In genomic region chr15:40754883-40755815, GRCh38 we compare ENCODE assay signal across 8 cellular contexts. TPM values are rescaled to one million over a fixed set of nuclear protein-coding genes. Genes with fewer than 3 reads are reported as not detected.
DNase-seq lines count a peak whose midpoint lies in the region; ATAC-seq and TF ChIP-seq lines count a peak whose summit lies in the region.

Gene RMDN3, minus strand, starts transcription at chr15:40755254. Its CDS starts 471 bp downstream, at chr15:40754783.

- peak within 1 kb of the TSS; percentile 85 to 92 for H3K9ac ChIP-seq in mucosa of rectum (ENCODE audit: low read depth in 1 of 2, low read length in 2 of 2)

- TF ChIP-seq EP300 in Ishikawa (IDR thresholded peaks at IDR 0.05; ENCODE audit: borderline replicate concordance) = no peak

- POLR2A ChIA-PET in PC-9 (lab: Charles Lee; ENCODE audit: unreplicated experiment) = no interaction called here

- H2AFZ ChIP-seq in PC-9 = peak within 1 kb of the TSS; percentile 89

- DNase-seq in DMS 273 treated with DMSO at 0.1 percent for 48 hours (lab: John Stamatoyannopoulos, UW) (peak; percentile 44), PC-9 (peak; percentile 73 to 92), activated T-cell treated with anti-CD3 and anti-CD28 coated beads for 48 hours (ENCODE audit: low read depth) (peak; percentile 96), epithelial cell of prostate (ENCODE audit: low read depth, low spot score) (peak; percentile 37)
- peak; percentile 96 for DNase-seq in stimulated activated CD8-positive, alpha-beta memory T cell treated with anti-CD3 and anti-CD28 coated beads, Interleukin-4, amount 100 ng/mL, for 48 hours

- H3K9me3 ChIP-seq in PC-9 (ENCODE audit: insufficient read depth, low read depth) (no peaks in the 10 kb centered on the region), mucosa of rectum (ENCODE audit: control insufficient read depth in 2 of 2, low read length in 2 of 2) (no peaks in the 10 kb centered on the region)

- H3K4me1 ChIP-seq in PC-9 (replicated peaks; ENCODE audit: insufficient read depth) = peaks cover 12% of the 10 kb centered on the region; the same call in 1 of the 2 replicates
- H3K4me1 ChIP-seq in mucosa of rectum (ENCODE audit: control insufficient read depth in 2 of 2, insufficient read depth in 2 of 2, low read length in 2 of 2) = peaks cover 5% of the 10 kb centered on the region in 2 donors

- peak within 1 kb of the TSS; percentile 85 for H3K4me2 ChIP-seq in PC-9

- no peaks in the 10 kb centered on the region for H3K36me3 ChIP-seq in PC-9 (ENCODE audit: low read depth)
- peaks cover 17 to 24% of the 10 kb centered on the region in 2 donors for H3K36me3 ChIP-seq in mucosa of rectum (ENCODE audit: control insufficient read depth in 2 of 2, insufficient read depth in 2 of 2, low read length in 2 of 2)

- TSS peak; percentile 97 for BruUV-seq in PC-9 (replicated peaks; lab: Mats Ljungman, UMichigan)

- CTCF ChIA-PET in PC-9 (lab: Charles Lee) = no interaction called here

- TF ChIP-seq RAD21 in Ishikawa (IDR thresholded peaks at IDR 0.05; ENCODE audit: low read depth) = no peak

- peak; percentile 72 for ATAC-seq in GM21529 (IDR thresholded peaks at IDR 0.05; ENCODE audit: unreplicated experiment)

- peak within 1 kb of the TSS; percentile 93 for H3K4me3 ChIP-seq in PC-9
- peak within 1 kb of the TSS; percentile 89 to 98 for H3K4me3 ChIP-seq in mucosa of rectum (ENCODE audit: low read length in 2 of 2)

- H3K79me2 ChIP-seq in PC-9 (ENCODE audit: low read depth) = 0 out of 2 replicates have a peak, but pooled peaks cover 17% of the 10 kb centered on the region

- TF ChIP-seq CTCF in PC-9 (conservative IDR thresholded peaks at IDR 0.05) = no peak

- H3K27ac ChIP-seq in PC-9 (peak within 1 kb of the TSS; percentile 59), epithelial cell of prostate (peak within 1 kb of the TSS; percentile 50), mucosa of rectum (ENCODE audit: low read depth in 2 of 2, low read length in 2 of 2) (peak within 1 kb of the TSS; percentile 81 to 94)

- intact Hi-C loops in PC-9 (cut with micrococcal nuclease; ENCODE audit: unreplicated experiment) = loop anchor here (1.0 to 2.0 kb wide), 3 partner anchors 14 to 140 kb away; partner anchors contain the start of genes C15orf62 and VPS18

- H3K27me3 ChIP-seq in PC-9 (ENCODE audit: insufficient read depth, low read depth) (no peaks in the 10 kb centered on the region), mucosa of rectum (ENCODE audit: control insufficient read depth in 2 of 2, insufficient read depth in 2 of 2, low read length in 2 of 2) (no peaks in the 10 kb centered on the region)

- no peaks in the 10 kb centered on the region for H3K9me2 ChIP-seq in PC-9 (ENCODE audit: insufficient read depth)

- no peaks in the 10 kb centered on the region for H4K20me1 ChIP-seq in PC-9 (ENCODE audit: insufficient read depth)

- no peaks in the 10 kb centered on the region for H3F3A ChIP-seq in PC-9 (ENCODE audit: insufficient read depth, low read depth)

TF ChIP-seq in Ishikawa, 13 proteins besides CTCF, POLR2A, EP300 and RAD21:
- TF ChIP-seq EGR1 (IDR thresholded peaks at IDR 0.05) (0 out of 2 replicates have a peak, but pooled peaks have one; percentile 7), CEBPB (IDR thresholded peaks at IDR 0.05) (no peak), ZBTB7A (IDR thresholded peaks at IDR 0.05; ENCODE audit: low read depth) (peak; percentile 27; the same call in 1 of the 2 replicates), CREB1 (IDR thresholded peaks at IDR 0.05; ENCODE audit: low read depth) (peak; percentile 99), TAF1 (IDR thresholded peaks at IDR 0.05; ENCODE audit: low read depth) (peak; percentile 82), TEAD4 (IDR thresholded peaks at IDR 0.05) (no peak), YY1 (IDR thresholded peaks at IDR 0.05; ENCODE audit: low read depth) (peak; percentile 87), FOXM1 (IDR thresholded peaks at IDR 0.05; ENCODE audit: borderline replicate concordance, low read depth) (no peak), TCF12 (IDR thresholded peaks at IDR 0.05; ENCODE audit: low read depth) (peak; percentile 28; the same call in 1 of the 2 replicates)
- TF ChIP-seq, protein P1, sequence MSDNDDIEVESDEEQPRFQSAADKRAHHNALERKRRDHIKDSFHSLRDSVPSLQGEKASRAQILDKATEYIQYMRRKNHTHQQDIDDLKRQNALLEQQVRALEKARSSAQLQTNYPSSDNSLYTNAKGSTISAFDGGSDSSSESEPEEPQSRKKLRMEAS (IDR thresholded peaks at IDR 0.05) = peak; percentile 82
- TF ChIP-seq, protein P2, sequence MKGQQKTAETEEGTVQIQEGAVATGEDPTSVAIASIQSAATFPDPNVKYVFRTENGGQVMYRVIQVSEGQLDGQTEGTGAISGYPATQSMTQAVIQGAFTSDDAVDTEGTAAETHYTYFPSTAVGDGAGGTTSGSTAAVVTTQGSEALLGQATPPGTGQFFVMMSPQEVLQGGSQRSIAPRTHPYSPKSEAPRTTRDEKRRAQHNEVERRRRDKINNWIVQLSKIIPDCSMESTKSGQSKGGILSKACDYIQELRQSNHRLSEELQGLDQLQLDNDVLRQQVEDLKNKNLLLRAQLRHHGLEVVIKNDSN (IDR thresholded peaks at IDR 0.05) = peak; percentile 49; the same call in 1 of the 2 replicates

RNA-seq across cellular contexts. Expression of gene RMDN3, which starts in this region (rescaled TPM):
- total RNA-seq in PC-9 (2021) = 15.7 and 19.8 TPM in 2 replicates

Comparison
In these comparisons a context has a peak if more than half of its experiments do, and no peak if none do; other contexts are left out.
1. Peak in every context shown above with its lines: DNase-seq, ATAC-seq, H3K4me3 ChIP-seq and H3K27ac ChIP-seq.
2. DNase-seq: peak in every context shown above with its lines; median percentile 96 in activated T-cell treated with anti-CD3 and anti-CD28 coated beads for 48 hours; 96 in stimulated activated CD8-positive, alpha-beta memory T cell treated with anti-CD3 and anti-CD28 coated beads, Interleukin-4, amount 100 ng/mL, for 48 hours; 82 in PC-9; 44 in DMS 273 treated with DMSO at 0.1 percent for 48 hours; 37 in epithelial cell of prostate.